12 cellular contexts compared by ENCODE assay signal in genomic region chr3:50239649-50240048, GRCh38. TPM values are rescaled to one million over a fixed set of nuclear protein-coding genes. Genes with fewer than 3 reads are reported as not detected.
DNase-seq lines count a peak whose midpoint lies in the region; TF ChIP-seq lines count a peak whose summit lies in the region.
"Had no signal": no experiment of that assay in that cellular context is flagged by ENCODE, and none has a peak within 500 bp of the region (broad histone marks: within the 10 kb centered on the region; RNA-seq: fewer than 3 reads in every experiment).

No MANE protein-coding gene starts in this region.

- H3K36me3 ChIP-seq in mammary epithelial cell (ENCODE audit: insufficient read depth, low read length) (no peaks in the 10 kb centered on the region), muscle layer of colon (ENCODE audit: insufficient read depth, low read length) (peaks cover 4% of the 10 kb centered on the region)

- H3K4me3 ChIP-seq in mammary epithelial cell (replicated peaks in 1 of 3; ENCODE audit: insufficient read depth in 1 of 3, low read depth in 2 of 3, low read length in 3 of 3), result no peak overlapping the region
- H3K4me3 ChIP-seq in muscle layer of colon (ENCODE audit: low read depth in 1 of 2, low read length in 2 of 2), result peak overlapping the region in 1 of 2 donors; percentile 1

- H3K36me3 Mint-ChIP-seq in MCF 10A (ENCODE audit: insufficient read depth, unreplicated experiment) (peaks cover 14% of the 10 kb centered on the region), type B pancreatic cell (peaks cover 4% of the 10 kb centered on the region)

- H3K4me1 Mint-ChIP-seq in MCF 10A (ENCODE audit: insufficient read depth, unreplicated experiment) (peaks cover 40% of the 10 kb centered on the region), type B pancreatic cell (ENCODE audit: unreplicated experiment) (peaks cover 41% of the 10 kb centered on the region)

- peak overlapping the region; percentile 54 for H3K27ac Mint-ChIP-seq in MCF 10A (ENCODE audit: low read depth, unreplicated experiment)
- peak overlapping the region; percentile 54 for H3K27ac Mint-ChIP-seq in type B pancreatic cell

- H3K9me3 Mint-ChIP-seq in MCF 10A (ENCODE audit: unreplicated experiment), result no peaks in the 10 kb centered on the region
- no peaks in the 10 kb centered on the region for H3K9me3 Mint-ChIP-seq in type B pancreatic cell

- POLR2A ChIA-PET in MCF 10A (lab: Yijun Ruan, JAX), result interaction anchor here (0.6 to 0.7 kb wide), 2 partner anchors 9 to 12 kb away, joined by 3 to 4 read pairs; no protein-coding TSS in a partner anchor

- no peak overlapping the region for H2AFZ ChIP-seq in mammary epithelial cell (ENCODE audit: low read depth, low read length)

- DNase-seq in MCF 10A (ENCODE audit: unreplicated experiment), result no peak
- DNase-seq in mammary epithelial cell, result no peak
- DNase-seq in type B pancreatic cell (ENCODE audit: extremely low spot score, unreplicated experiment), result no peak
- no peak for DNase-seq in GM13976 (ENCODE audit: low spot score)
- DNase-seq in nucleus accumbens (lab: John Stamatoyannopoulos, UW), result no peak
- DNase-seq in NCI-H748 treated with DMSO at 0.1 percent for 48 hours (lab: John Stamatoyannopoulos, UW), result no peak
- DNase-seq: activated CD4-positive, alpha-beta T cell treated with anti-CD3 and anti-CD28 coated beads, Interleukin-2, amount 50 U/mL, for 4 hours had no signal

- H3K4me2 ChIP-seq in mammary epithelial cell (ENCODE audit: insufficient read depth, low read depth, low read length), result no peak overlapping the region
- H3K4me2 ChIP-seq: KMS-11 had no signal

- H3K27me3 ChIP-seq in mammary epithelial cell (ENCODE audit: insufficient read depth, low read length) (no peaks in the 10 kb centered on the region), muscle layer of colon (ENCODE audit: control insufficient read depth in 1 of 2, insufficient read depth in 2 of 2, low read length in 2 of 2) (no peaks in the 10 kb centered on the region)

- H3K27me3 Mint-ChIP-seq in MCF 10A (ENCODE audit: insufficient read depth, unreplicated experiment), result no peaks in the 10 kb centered on the region
- no peaks in the 10 kb centered on the region for H3K27me3 Mint-ChIP-seq in type B pancreatic cell

- H3K79me2 ChIP-seq in mammary epithelial cell (ENCODE audit: insufficient read depth, low read length), result peaks cover 84% of the 10 kb centered on the region

- CTCF ChIA-PET in MCF 10A (lab: Yijun Ruan, JAX), result interaction anchor here (1.4 to 2.4 kb wide), 2 partner anchors 10 to 12 kb away, joined by 6 to 12 read pairs; no protein-coding TSS in a partner anchor
- CTCF ChIA-PET in mammary epithelial cell (lab: Charles Lee; ENCODE audit: low non-redundant PET), result interaction anchor here (0.5 kb wide), 1 partner anchor 90 kb away, joined by 3 read pairs; no protein-coding TSS in a partner anchor

- no peaks in the 10 kb centered on the region for H4K20me1 ChIP-seq in mammary epithelial cell (ENCODE audit: insufficient read depth, low read length)

- H3K4me3 Mint-ChIP-seq in MCF 10A (ENCODE audit: unreplicated experiment) (no peak overlapping the region), type B pancreatic cell (peak overlapping the region; percentile 99)

- intact Hi-C loops in MCF 10A (cut with micrococcal nuclease) (no loop called here), mammary epithelial cell (cut with micrococcal nuclease) (no loop called here)

- dilution Hi-C loops in mammary epithelial cell (cut with HindIII; ENCODE audit: low sequenced_read_pairs), result loop anchor here (5.0 kb wide), 2 partner anchors 47 to 93 kb away; partner anchors contain the start of gene GNAT1

- peaks cover 44% of the 10 kb centered on the region for H3K4me1 ChIP-seq in mammary epithelial cell (ENCODE audit: insufficient read depth, low read length)
- H3K4me1 ChIP-seq in muscle layer of colon (ENCODE audit: insufficient read depth, low read length), result peaks cover 69% of the 10 kb centered on the region

- H3K27ac ChIP-seq in mammary epithelial cell (ENCODE audit: insufficient read depth, low read depth, low read length), result no peak overlapping the region
- peak overlapping the region; percentile 75 for H3K27ac ChIP-seq in angular gyrus (ENCODE audit: low read depth, low read length)
- H3K27ac ChIP-seq in muscle layer of colon (ENCODE audit: low read depth, low read length), result peak overlapping the region; percentile 91
- H3K27ac ChIP-seq: epithelial cell of prostate, KMS-11 had no signal

- in situ Hi-C loops in mammary epithelial cell (cut with MboI; ENCODE audit: low sequenced_read_pairs in 2 of 2) (no loop called here), GM13976 (cut with MboI; ENCODE audit: low sequenced_read_pairs, unreplicated experiment) (no loop called here)

- BruUV-seq in MCF 10A (replicated peaks; lab: Mats Ljungman, UMichigan), result no TSS peak
- no TSS peak for BruUV-seq in mammary epithelial cell (replicated peaks; lab: Mats Ljungman, UMichigan)

- WGBS in mammary epithelial cell (ENCODE audit: low coverage, missing lambda C conversion rate), result 69% methylated on average over 4 of the region's 4 CpGs

- no peaks in the 10 kb centered on the region for H3K9me3 ChIP-seq in mammary epithelial cell (replicated peaks; ENCODE audit: insufficient read depth, low read length)
- H3K9me3 ChIP-seq in muscle layer of colon (ENCODE audit: low read length), result no peaks in the 10 kb centered on the region

- TF ChIP-seq CTCF in MCF 10A (IDR thresholded peaks at IDR 0.05; ENCODE audit: unreplicated experiment), result no peak
- TF ChIP-seq CTCF in mammary epithelial cell (conservative IDR thresholded peaks at IDR 0.05 in 1 of 2, IDR thresholded peaks at IDR 0.05 in 1 of 2; ENCODE audit: extremely low read depth in 1 of 2, insufficient read depth in 1 of 2, low read depth in 1 of 2, low read length in 2 of 2), result no peak
- TF ChIP-seq CTCF in type B pancreatic cell (conservative IDR thresholded peaks at IDR 0.05), result no peak
- no peak for TF ChIP-seq CTCF in GM13976 (IDR thresholded peaks at IDR 0.05; ENCODE audit: borderline replicate concordance, control extremely low read depth, extremely low read depth, insufficient read depth, missing control alignments)

- H3K9ac ChIP-seq in mammary epithelial cell (ENCODE audit: insufficient read depth, low read length) (no peak overlapping the region), muscle layer of colon (ENCODE audit: low read length) (peak overlapping the region; percentile 32)
- H3K9ac ChIP-seq: KMS-11 had no signal

RNA-seq across cellular contexts. Expression of gene GNAI2, which starts 3.6 kb away (rescaled TPM):
- total RNA-seq in MCF 10A (2022) (122 and 123 TPM in 2 replicates), mammary epithelial cell (100 to 1,000 TPM; 176 to 235 TPM), type B pancreatic cell (ENCODE audit: low replicate concordance) (140 and 145 TPM in 2 replicates)
- polyA plus RNA-seq in mammary epithelial cell, result 511 TPM
- polyA minus RNA-seq in mammary epithelial cell, result 320 TPM

RNA-seq across cellular contexts. Expression of gene SEMA3B, which starts 29.3 kb away (rescaled TPM):
- total RNA-seq in MCF 10A (2022) (7.6 and 12.5 TPM in 2 replicates), mammary epithelial cell (10 to 100 TPM in 1 of 2 donors, 1 to 10 TPM in 1; 4.3 to 15.5 TPM), type B pancreatic cell (ENCODE audit: low replicate concordance) (18.4 and 34.8 TPM in 2 replicates)
- polyA plus RNA-seq in mammary epithelial cell, result 8.4 TPM
- polyA minus RNA-seq in mammary epithelial cell, result 0.31 TPM

RNA-seq across cellular contexts. Expression of gene SLC38A3, which starts 34.6 kb away (rescaled TPM):
- total RNA-seq in MCF 10A (2022) (not detected in 2 replicates), mammary epithelial cell (under 1 TPM in 1 of 2 donors, not detected in 1; 0.67 TPM), type B pancreatic cell (ENCODE audit: low replicate concordance) (6.0 and 11.0 TPM in 2 replicates)
- 0.06 TPM for polyA plus RNA-seq in mammary epithelial cell
- not detected for polyA minus RNA-seq in mammary epithelial cell
- total RNA-seq: lung microvascular endothelial cell had no signal

RNA-seq across cellular contexts. Expression of gene LSMEM2, which starts 39.2 kb away (rescaled TPM):
- total RNA-seq in MCF 10A (2022), result 0.20 TPM in 1 of 2 replicates, not detected in the other
- under 1 TPM in 1 of 2 donors, not detected in 1; 0.19 TPM for total RNA-seq in mammary epithelial cell
- polyA plus RNA-seq in mammary epithelial cell, result 0.05 TPM
- polyA minus RNA-seq in mammary epithelial cell, result not detected
- not detected in 2 replicates for total RNA-seq in type B pancreatic cell (ENCODE audit: low replicate concordance)
- total RNA-seq: lung microvascular endothelial cell had no signal

RNA-seq across cellular contexts. Expression of gene GNAT1, which starts 48.2 kb away (rescaled TPM):
- total RNA-seq in MCF 10A (2022), result 0.49 TPM in 1 of 2 replicates, not detected in the other
- total RNA-seq in mammary epithelial cell, result 1 to 10 TPM in 1 of 2 donors, under 1 TPM in 1; 0.17 to 1.8 TPM
- 0.05 TPM for polyA plus RNA-seq in mammary epithelial cell
- not detected for polyA minus RNA-seq in mammary epithelial cell
- total RNA-seq in type B pancreatic cell (ENCODE audit: low replicate concordance), result 0.71 TPM in 1 of 2 replicates, not detected in the other
- total RNA-seq: lung microvascular endothelial cell had no signal
